Comparison of ENCODE assay signal across 1 cellular context in genomic region chr5:42811591-42812392, GRCh38.
TF ChIP-seq lines count a peak whose summit lies in the region.

TSS of gene SELENOP (minus strand) at chr5:42811892. CDS start at chr5:42808353, 3,539 bp downstream.

TF ChIP-seq in HEK293, 187 proteins besides CTCF, POLR2A, EP300 and RAD21 (continued from another document):
- TF ChIP-seq OVOL3 (tag by site-specific recombination; IDR thresholded peaks at IDR 0.05) (no peak), ZBTB17 (tag by site-specific recombination; IDR thresholded peaks at IDR 0.05) (peak; percentile 57; the same call in 1 of the 2 replicates), GLI4 (tag by site-specific recombination; IDR thresholded peaks at IDR 0.05) (no peak), PRDM2 (tag by site-specific recombination; IDR thresholded peaks at IDR 0.05; ENCODE audit: borderline replicate concordance) (no peak), ZNF146 (tag by site-specific recombination; IDR thresholded peaks at IDR 0.05) (no peak), ATF2 (tag by site-specific recombination; IDR thresholded peaks at IDR 0.05; ENCODE audit: low read depth) (no peak), GFI1B (tag by site-specific recombination; IDR thresholded peaks at IDR 0.05) (no peak), ZNF660 (tag by site-specific recombination; IDR thresholded peaks at IDR 0.05) (no peak), ZNF155 (tag by site-specific recombination; IDR thresholded peaks at IDR 0.05) (no peak), ZNF423 (tag by site-specific recombination; IDR thresholded peaks at IDR 0.05) (no peak), KLF9 (tag by site-specific recombination; IDR thresholded peaks at IDR 0.05; ENCODE audit: low read depth) (no peak), TRIM28 (IDR thresholded peaks at IDR 0.05; ENCODE audit: borderline replicate concordance, low read length) (peak; percentile 83; the same call in 1 of the 2 replicates), ZNF830 (tag by site-specific recombination; IDR thresholded peaks at IDR 0.05; ENCODE audit: low read depth) (no peak), ZNF140 (tag by site-specific recombination; IDR thresholded peaks at IDR 0.05) (no peak), ZNF350 (tag by site-specific recombination; IDR thresholded peaks at IDR 0.05) (0 out of 2 replicates have a peak, but pooled peaks have one; percentile 49), ZNF280D (tag by site-specific recombination; IDR thresholded peaks at IDR 0.05) (no peak), ZNF362 (tag by site-specific recombination; IDR thresholded peaks at IDR 0.05) (peak; percentile 56; the same call in 1 of the 2 replicates), FEZF1 (tag by site-specific recombination; IDR thresholded peaks at IDR 0.05) (no peak), ZSCAN16 (tag by site-specific recombination; IDR thresholded peaks at IDR 0.05) (no peak), ZNF23 (tag by site-specific recombination; IDR thresholded peaks at IDR 0.05; ENCODE audit: borderline replicate concordance) (no peak), PBX3 (CRISPR knock-in tag; IDR thresholded peaks at IDR 0.05) (no peak), ZNF670 (tag by site-specific recombination; IDR thresholded peaks at IDR 0.05; ENCODE audit: low read depth) (no peak), SP3 (tag by site-specific recombination; IDR thresholded peaks at IDR 0.05) (peak; percentile 71), ZBTB8A (tag by site-specific recombination; IDR thresholded peaks at IDR 0.05) (0 out of 2 replicates have a peak, but pooled peaks have one; percentile 22), ZBTB21 (tag by site-specific recombination; IDR thresholded peaks at IDR 0.05) (no peak), ZNF37A (tag by site-specific recombination; IDR thresholded peaks at IDR 0.05) (no peak), ZNF112 (tag by site-specific recombination; IDR thresholded peaks at IDR 0.05) (no peak), RBAK (tag by site-specific recombination; IDR thresholded peaks at IDR 0.05) (no peak), ZNF560 (tag by site-specific recombination; IDR thresholded peaks at IDR 0.05; ENCODE audit: borderline replicate concordance) (no peak), ZNF174 (tag by site-specific recombination; IDR thresholded peaks at IDR 0.05) (no peak), ZNF76 (tag by site-specific recombination; IDR thresholded peaks at IDR 0.05; ENCODE audit: borderline replicate concordance, low read depth) (no peak)
- TF ChIP-seq, protein P1, sequence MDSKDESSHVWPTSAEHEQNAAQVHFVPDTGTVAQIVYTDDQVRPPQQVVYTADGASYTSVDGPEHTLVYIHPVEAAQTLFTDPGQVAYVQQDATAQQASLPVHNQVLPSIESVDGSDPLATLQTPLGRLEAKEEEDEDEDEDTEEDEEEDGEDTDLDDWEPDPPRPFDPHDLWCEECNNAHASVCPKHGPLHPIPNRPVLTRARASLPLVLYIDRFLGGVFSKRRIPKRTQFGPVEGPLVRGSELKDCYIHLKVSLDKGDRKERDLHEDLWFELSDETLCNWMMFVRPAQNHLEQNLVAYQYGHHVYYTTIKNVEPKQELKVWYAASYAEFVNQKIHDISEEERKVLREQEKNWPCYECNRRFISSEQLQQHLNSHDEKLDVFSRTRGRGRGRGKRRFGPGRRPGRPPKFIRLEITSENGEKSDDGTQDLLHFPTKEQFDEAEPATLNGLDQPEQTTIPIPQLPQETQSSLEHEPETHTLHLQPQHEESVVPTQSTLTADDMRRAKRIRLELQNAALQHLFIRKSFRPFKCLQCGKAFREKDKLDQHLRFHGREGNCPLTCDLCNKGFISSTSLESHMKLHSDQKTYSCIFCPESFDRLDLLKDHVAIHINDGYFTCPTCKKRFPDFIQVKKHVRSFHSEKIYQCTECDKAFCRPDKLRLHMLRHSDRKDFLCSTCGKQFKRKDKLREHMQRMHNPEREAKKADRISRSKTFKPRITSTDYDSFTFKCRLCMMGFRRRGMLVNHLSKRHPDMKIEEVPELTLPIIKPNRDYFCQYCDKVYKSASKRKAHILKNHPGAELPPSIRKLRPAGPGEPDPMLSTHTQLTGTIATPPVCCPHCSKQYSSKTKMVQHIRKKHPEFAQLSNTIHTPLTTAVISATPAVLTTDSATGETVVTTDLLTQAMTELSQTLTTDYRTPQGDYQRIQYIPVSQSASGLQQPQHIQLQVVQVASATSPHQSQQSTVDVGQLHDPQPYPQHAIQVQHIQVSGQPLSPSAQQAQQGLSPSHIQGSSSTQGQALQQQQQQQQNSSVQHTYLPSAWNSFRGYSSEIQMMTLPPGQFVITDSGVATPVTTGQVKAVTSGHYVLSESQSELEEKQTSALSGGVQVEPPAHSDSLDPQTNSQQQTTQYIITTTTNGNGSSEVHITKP (tag by site-specific recombination; IDR thresholded peaks at IDR 0.05) = peak; percentile 100
- TF ChIP-seq, protein P2, sequence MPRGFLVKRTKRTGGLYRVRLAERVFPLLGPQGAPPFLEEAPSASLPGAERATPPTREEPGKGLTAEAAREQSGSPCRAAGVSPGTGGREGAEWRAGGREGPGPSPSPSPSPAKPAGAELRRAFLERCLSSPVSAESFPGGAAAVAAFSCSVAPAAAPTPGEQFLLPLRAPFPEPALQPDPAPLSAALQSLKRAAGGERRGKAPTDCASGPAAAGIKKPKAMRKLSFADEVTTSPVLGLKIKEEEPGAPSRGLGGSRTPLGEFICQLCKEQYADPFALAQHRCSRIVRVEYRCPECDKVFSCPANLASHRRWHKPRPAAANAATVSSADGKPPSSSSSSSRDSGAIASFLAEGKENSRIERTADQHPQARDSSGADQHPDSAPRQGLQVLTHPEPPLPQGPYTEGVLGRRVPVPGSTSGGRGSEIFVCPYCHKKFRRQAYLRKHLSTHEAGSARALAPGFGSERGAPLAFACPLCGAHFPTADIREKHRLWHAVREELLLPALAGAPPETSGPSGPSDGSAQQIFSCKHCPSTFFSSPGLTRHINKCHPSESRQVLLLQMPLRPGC (tag by site-specific recombination; IDR thresholded peaks at IDR 0.05) = no peak
- TF ChIP-seq, protein P3, sequence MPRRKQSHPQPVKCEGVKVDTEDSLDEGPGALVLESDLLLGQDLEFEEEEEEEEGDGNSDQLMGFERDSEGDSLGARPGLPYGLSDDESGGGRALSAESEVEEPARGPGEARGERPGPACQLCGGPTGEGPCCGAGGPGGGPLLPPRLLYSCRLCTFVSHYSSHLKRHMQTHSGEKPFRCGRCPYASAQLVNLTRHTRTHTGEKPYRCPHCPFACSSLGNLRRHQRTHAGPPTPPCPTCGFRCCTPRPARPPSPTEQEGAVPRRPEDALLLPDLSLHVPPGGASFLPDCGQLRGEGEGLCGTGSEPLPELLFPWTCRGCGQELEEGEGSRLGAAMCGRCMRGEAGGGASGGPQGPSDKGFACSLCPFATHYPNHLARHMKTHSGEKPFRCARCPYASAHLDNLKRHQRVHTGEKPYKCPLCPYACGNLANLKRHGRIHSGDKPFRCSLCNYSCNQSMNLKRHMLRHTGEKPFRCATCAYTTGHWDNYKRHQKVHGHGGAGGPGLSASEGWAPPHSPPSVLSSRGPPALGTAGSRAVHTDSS (tag by site-specific recombination; IDR thresholded peaks at IDR 0.05) = no peak
TF ChIP-seq in HEK293: peak in this region for 10.
